In the genomic region with DNA sequence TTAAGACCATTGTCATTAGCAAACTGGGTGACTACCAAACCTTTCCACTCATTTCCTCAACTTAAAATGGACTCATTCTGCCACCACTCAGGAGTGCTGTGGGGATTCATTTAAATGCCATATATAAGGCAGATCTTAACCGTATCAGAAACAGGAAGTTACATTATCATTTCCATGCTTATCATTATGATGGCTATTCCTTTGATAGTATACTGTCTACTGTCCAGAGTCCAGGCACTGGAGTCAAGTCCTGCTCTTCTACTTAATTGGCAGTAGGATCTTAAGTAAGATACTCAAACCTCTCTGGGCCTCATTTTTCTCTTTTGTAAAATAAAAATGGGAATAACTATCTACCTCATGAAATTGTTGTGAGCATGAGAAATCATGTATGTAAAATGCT, we compare ENCODE assay signal across 27 cellular contexts.
"Had no signal": no experiment of that assay in that cellular context is flagged by ENCODE, and none has a peak within 500 bp of the region (broad histone marks: within the 10 kb centered on the region; RNA-seq: fewer than 3 reads in every experiment).

No MANE protein-coding gene starts in this region.

- H3K4me3 ChIP-seq: heart left ventricle, left lung, lower lobe of right lung, pancreas, prostate gland, right lobe of liver, skin epidermis, spleen, testis, thyroid gland, uterus had no signal

- H3K9me3 Mint-ChIP-seq: immature natural killer cell; naive B cell; nephron; neural crest cell; stimulated activated effector memory CD8-positive, alpha-beta T cell treated with anti-CD3 and anti-CD28 coated beads, Interleukin-12 subunit alpha, Interleukin-12 subunit beta, amount 100 ng/mL, for 72 hours; stimulated activated naive CD8-positive, alpha-beta T cell treated with anti-CD3 and anti-CD28 coated beads, Interleukin-15, Interleukin-2, amounts not matched to agents 100 ng/mL and 50 ng/mL, for 24 hours; type B pancreatic cell had no signal

- ATAC-seq: heart left ventricle; left colon; left lung; lower lobe of right lung; pancreas; right lobe of liver; stimulated activated effector memory CD8-positive, alpha-beta T cell treated with anti-CD3 and anti-CD28 coated beads, Interleukin-12 subunit alpha, Interleukin-12 subunit beta, amount 100 ng/mL, for 72 hours had no signal

- H3K36me3 Mint-ChIP-seq: immature natural killer cell; naive B cell; stimulated activated effector memory CD8-positive, alpha-beta T cell treated with anti-CD3 and anti-CD28 coated beads, Interleukin-12 subunit alpha, Interleukin-12 subunit beta, amount 100 ng/mL, for 72 hours; type B pancreatic cell had no signal

- H3K4me3 Mint-ChIP-seq: immature natural killer cell; nephron; neural crest cell; stimulated activated effector memory CD8-positive, alpha-beta T cell treated with anti-CD3 and anti-CD28 coated beads, Interleukin-12 subunit alpha, Interleukin-12 subunit beta, amount 100 ng/mL, for 72 hours; stimulated activated naive CD8-positive, alpha-beta T cell treated with anti-CD3 and anti-CD28 coated beads, Interleukin-15, Interleukin-2, amounts not matched to agents 100 ng/mL and 50 ng/mL, for 24 hours; type B pancreatic cell had no signal

- H3K27me3 ChIP-seq: heart left ventricle, left lung, pancreas, right lobe of liver, spleen, testis, thyroid gland, uterus had no signal

- DNase-seq: heart left ventricle; hypothalamus; immature natural killer cell; kidney; left colon; left lung; lower lobe of right lung; mammary epithelial cell; mesenchymal stem cell; naive B cell; nucleus accumbens; pancreas; posterior cingulate gyrus; right lobe of liver; spleen; stimulated activated CD4-positive, alpha-beta T cell treated with anti-CD3 and anti-CD28 coated beads, Interleukin-4, amount 100 ng/mL, for 24 hours; stimulated activated naive CD4-positive, alpha-beta T cell; testis; thyroid gland; uterus had no signal

- H3K27ac ChIP-seq: left lung, lower lobe of right lung, pancreas, prostate gland, right lobe of liver, skin epidermis, spleen, testis, thyroid gland, uterus had no signal

- H3K4me1 Mint-ChIP-seq: immature natural killer cell; naive B cell; stimulated activated effector memory CD8-positive, alpha-beta T cell treated with anti-CD3 and anti-CD28 coated beads, Interleukin-12 subunit alpha, Interleukin-12 subunit beta, amount 100 ng/mL, for 72 hours had no signal

- H3K9me3 ChIP-seq: heart left ventricle, left lung, lower lobe of right lung, pancreas, prostate gland, right lobe of liver, spleen, testis, thyroid gland, uterus had no signal

- H3K27me3 Mint-ChIP-seq: type B pancreatic cell had no signal

- H3K27ac Mint-ChIP-seq: immature natural killer cell; naive B cell; nephron; stimulated activated effector memory CD8-positive, alpha-beta T cell treated with anti-CD3 and anti-CD28 coated beads, Interleukin-12 subunit alpha, Interleukin-12 subunit beta, amount 100 ng/mL, for 72 hours; stimulated activated naive CD8-positive, alpha-beta T cell treated with anti-CD3 and anti-CD28 coated beads, Interleukin-15, Interleukin-2, amounts not matched to agents 100 ng/mL and 50 ng/mL, for 24 hours; type B pancreatic cell had no signal

- H3K4me1 ChIP-seq: pancreas, prostate gland, testis, uterus had no signal

- H3K36me3 ChIP-seq: heart left ventricle, left lung, lower lobe of right lung, pancreas, prostate gland, right lobe of liver, spleen, thyroid gland, uterus had no signal
